4 cellular contexts compared by ENCODE assay signal in the genomic region with DNA sequence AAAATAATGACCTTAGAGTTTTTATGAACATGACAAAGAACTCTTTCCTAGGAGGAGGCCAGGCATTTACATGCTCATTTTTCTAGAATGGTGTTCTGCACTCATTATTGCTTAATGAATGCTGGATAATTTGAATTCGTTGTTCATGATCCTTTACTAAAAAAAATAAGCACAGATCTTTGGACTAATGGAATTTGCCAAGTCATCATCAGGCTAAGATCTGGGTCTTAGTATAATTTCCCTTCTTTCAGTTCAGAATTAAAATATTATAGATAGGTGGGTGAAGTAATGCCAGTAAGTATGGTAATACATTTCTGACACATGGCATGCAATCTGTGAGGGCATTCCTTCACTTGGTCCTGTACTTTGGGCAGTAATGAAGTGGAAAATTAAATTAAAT.
TF ChIP-seq lines count a peak whose summit lies in the region.

No MANE protein-coding gene starts in this region.

TF ChIP-seq in A549, 52 proteins besides CTCF, POLR2A, EP300 and RAD21:
- TF ChIP-seq MAFK (IDR thresholded peaks at IDR 0.05; ENCODE audit: partially characterized antibody) (peak; percentile 28), FOXS1 (CRISPR knock-in tag; IDR thresholded peaks at IDR 0.05) (no peak)

TF ChIP-seq in GM23338, 12 proteins besides CTCF, POLR2A, EP300 and RAD21 (continues in another document):
- no peak for TF ChIP-seq EZH2phosphoT487 (IDR thresholded peaks at IDR 0.05; ENCODE audit: unreplicated experiment)
- TF ChIP-seq, protein P1, sequence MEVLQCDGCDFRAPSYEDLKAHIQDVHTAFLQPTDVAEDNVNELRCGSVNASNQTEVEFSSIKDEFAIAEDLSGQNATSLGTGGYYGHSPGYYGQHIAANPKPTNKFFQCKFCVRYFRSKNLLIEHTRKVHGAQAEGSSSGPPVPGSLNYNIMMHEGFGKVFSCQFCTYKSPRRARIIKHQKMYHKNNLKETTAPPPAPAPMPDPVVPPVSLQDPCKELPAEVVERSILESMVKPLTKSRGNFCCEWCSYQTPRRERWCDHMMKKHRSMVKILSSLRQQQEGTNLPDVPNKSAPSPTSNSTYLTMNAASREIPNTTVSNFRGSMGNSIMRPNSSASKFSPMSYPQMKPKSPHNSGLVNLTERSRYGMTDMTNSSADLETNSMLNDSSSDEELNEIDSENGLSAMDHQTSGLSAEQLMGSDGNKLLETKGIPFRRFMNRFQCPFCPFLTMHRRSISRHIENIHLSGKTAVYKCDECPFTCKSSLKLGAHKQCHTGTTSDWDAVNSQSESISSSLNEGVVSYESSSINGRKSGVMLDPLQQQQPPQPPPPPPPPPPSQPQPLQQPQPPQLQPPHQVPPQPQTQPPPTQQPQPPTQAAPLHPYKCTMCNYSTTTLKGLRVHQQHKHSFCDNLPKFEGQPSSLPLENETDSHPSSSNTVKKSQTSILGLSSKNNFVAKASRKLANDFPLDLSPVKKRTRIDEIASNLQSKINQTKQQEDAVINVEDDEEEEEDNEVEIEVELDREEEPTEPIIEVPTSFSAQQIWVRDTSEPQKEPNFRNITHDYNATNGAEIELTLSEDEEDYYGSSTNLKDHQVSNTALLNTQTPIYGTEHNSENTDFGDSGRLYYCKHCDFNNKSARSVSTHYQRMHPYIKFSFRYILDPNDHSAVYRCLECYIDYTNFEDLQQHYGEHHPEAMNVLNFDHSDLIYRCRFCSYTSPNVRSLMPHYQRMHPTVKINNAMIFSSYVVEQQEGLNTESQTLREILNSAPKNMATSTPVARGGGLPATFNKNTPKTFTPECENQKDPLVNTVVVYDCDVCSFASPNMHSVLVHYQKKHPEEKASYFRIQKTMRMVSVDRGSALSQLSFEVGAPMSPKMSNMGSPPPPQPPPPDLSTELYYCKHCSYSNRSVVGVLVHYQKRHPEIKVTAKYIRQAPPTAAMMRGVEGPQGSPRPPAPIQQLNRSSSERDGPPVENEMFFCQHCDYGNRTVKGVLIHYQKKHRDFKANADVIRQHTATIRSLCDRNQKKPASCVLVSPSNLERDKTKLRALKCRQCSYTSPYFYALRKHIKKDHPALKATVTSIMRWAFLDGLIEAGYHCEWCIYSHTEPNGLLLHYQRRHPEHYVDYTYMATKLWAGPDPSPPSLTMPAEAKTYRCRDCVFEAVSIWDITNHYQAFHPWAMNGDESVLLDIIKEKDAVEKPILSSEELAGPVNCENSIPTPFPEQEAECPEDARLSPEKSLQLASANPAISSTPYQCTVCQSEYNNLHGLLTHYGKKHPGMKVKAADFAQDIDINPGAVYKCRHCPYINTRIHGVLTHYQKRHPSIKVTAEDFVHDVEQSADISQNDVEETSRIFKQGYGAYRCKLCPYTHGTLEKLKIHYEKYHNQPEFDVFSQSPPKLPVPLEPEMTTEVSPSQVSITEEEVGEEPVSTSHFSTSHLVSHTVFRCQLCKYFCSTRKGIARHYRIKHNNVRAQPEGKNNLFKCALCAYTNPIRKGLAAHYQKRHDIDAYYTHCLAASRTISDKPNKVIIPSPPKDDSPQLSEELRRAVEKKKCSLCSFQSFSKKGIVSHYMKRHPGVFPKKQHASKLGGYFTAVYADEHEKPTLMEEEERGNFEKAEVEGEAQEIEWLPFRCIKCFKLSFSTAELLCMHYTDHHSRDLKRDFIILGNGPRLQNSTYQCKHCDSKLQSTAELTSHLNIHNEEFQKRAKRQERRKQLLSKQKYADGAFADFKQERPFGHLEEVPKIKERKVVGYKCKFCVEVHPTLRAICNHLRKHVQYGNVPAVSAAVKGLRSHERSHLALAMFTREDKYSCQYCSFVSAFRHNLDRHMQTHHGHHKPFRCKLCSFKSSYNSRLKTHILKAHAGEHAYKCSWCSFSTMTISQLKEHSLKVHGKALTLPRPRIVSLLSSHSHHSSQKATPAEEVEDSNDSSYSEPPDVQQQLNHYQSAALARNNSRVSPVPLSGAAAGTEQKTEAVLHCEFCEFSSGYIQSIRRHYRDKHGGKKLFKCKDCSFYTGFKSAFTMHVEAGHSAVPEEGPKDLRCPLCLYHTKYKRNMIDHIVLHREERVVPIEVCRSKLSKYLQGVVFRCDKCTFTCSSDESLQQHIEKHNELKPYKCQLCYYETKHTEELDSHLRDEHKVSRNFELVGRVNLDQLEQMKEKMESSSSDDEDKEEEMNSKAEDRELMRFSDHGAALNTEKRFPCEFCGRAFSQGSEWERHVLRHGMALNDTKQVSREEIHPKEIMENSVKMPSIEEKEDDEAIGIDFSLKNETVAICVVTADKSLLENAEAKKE (CRISPR knock-in tag; IDR thresholded peaks at IDR 0.05), result no peak

TF ChIP-seq in IMR-90, 13 proteins besides CTCF, POLR2A, EP300 and RAD21:
- TF ChIP-seq NFE2L2 (IDR thresholded peaks at IDR 0.05; ENCODE audit: low read depth, low read length) (peak; percentile 24; the same call in 1 of the 2 replicates), CEBPB (IDR thresholded peaks at IDR 0.05; ENCODE audit: low read depth, low read length) (no peak)

TF ChIP-seq in K562, 482 proteins besides CTCF, POLR2A, EP300 and RAD21:
- no peak for TF ChIP-seq ZFP1 (CRISPR knock-in tag; IDR thresholded peaks at IDR 0.05)
- TF ChIP-seq SLC30A9 (CRISPR knock-in tag; IDR thresholded peaks at IDR 0.05), result no peak
- TF ChIP-seq MAFG (tag; conservative IDR thresholded peaks at IDR 0.05), result peak; percentile 51
- no peak for TF ChIP-seq PHB (CRISPR knock-in tag; IDR thresholded peaks at IDR 0.05)
- no peak for TF ChIP-seq MTF1 (CRISPR knock-in tag; IDR thresholded peaks at IDR 0.05; ENCODE audit: borderline replicate concordance)
